Comparison of ENCODE assay signal across 1 cellular context in genomic region chr14:35826218-35826951, GRCh38.
TF ChIP-seq lines count a peak whose summit lies in the region.

Gene BRMS1L (plus strand): TSS chr14:35826338. CDS start chr14:35826517, 179 bp downstream.

TF ChIP-seq in K562, 482 proteins besides CTCF, POLR2A, EP300 and RAD21 (continued from another document and continues in another):
- TF ChIP-seq NONO (IDR thresholded peaks at IDR 0.05; ENCODE audit: low read depth in 2 of 2, low read length in 1 of 2) (0 out of 4 replicates have a peak, but pooled peaks of 1 of the 2 experiments have one; percentile 25), KLF10 (CRISPR knock-in tag; IDR thresholded peaks at IDR 0.05) (no peak), ZFX (CRISPR knock-in tag; IDR thresholded peaks at IDR 0.05) (peak; percentile 96), ZNF318 (IDR thresholded peaks at IDR 0.05; ENCODE audit: borderline replicate concordance in 1 of 2, low read depth in 1 of 2) (no peak), TCF7L2 (IDR thresholded peaks at IDR 0.05; ENCODE audit: low read depth, low read length) (no peak), DPF2 (IDR thresholded peaks at IDR 0.05) (0 out of 2 replicates have a peak, but pooled peaks have one; percentile 43), RBM34 (IDR thresholded peaks at IDR 0.05; ENCODE audit: borderline replicate concordance, insufficient read depth, low read length) (no peak), ZNF134 (CRISPR knock-in tag; conservative IDR thresholded peaks at IDR 0.05) (no peak), ETS1 (conservative IDR thresholded peaks at IDR 0.05; ENCODE audit: control insufficient read depth, low read depth, low read length) (0 out of 2 replicates have a peak, but pooled peaks have one; percentile 12), SFPQ (IDR thresholded peaks at IDR 0.05; ENCODE audit: low read depth, low read length) (no peak), HMGN3 (IDR thresholded peaks at IDR 0.05; ENCODE audit: borderline replicate concordance, extremely low read depth, insufficient read length, low read depth, low read length) (peak; percentile 59), PHF20 (IDR thresholded peaks at IDR 0.05; ENCODE audit: partially characterized antibody) (no peak), MAX (CRISPR knock-in tag; IDR thresholded peaks at IDR 0.05) (no peak), STAG1 (CRISPR knock-in tag; IDR thresholded peaks at IDR 0.05; ENCODE audit: borderline replicate concordance) (no peak), HOXB6 (CRISPR knock-in tag; IDR thresholded peaks at IDR 0.05; ENCODE audit: borderline replicate concordance) (no peak), POLR2B (IDR thresholded peaks at IDR 0.05; ENCODE audit: low read depth, partially characterized antibody) (peak; percentile 89), RBM22 (IDR thresholded peaks at IDR 0.05; ENCODE audit: low read depth, low read length, poor library complexity, severe bottlenecking) (no peak), HNRNPL (IDR thresholded peaks at IDR 0.05; ENCODE audit: low read depth, low read length) (no peak), TBL1XR1 (IDR thresholded peaks at IDR 0.05; ENCODE audit: low read length in 2 of 2) (no peak), NKRF (IDR thresholded peaks at IDR 0.05; ENCODE audit: borderline replicate concordance) (no peak), ZFP1 (CRISPR knock-in tag; IDR thresholded peaks at IDR 0.05) (no peak), CBFB (CRISPR knock-in tag; IDR thresholded peaks at IDR 0.05) (no peak), SRSF7 (optimal IDR thresholded peaks at IDR 0.05; ENCODE audit: low read depth, low read length) (no peak), RNF2 (IDR thresholded peaks at IDR 0.05) (peak; percentile 54; the same call in 1 of the 2 replicates), HNRNPUL1 (IDR thresholded peaks at IDR 0.05; ENCODE audit: low read length) (no peak), E4F1 (CRISPR knock-in tag; IDR thresholded peaks at IDR 0.05; ENCODE audit: borderline replicate concordance) (no peak), CREM (IDR thresholded peaks at IDR 0.05; ENCODE audit: low read depth) (peak; percentile 93), EP400 (IDR thresholded peaks at IDR 0.05) (peak; percentile 87), FOS (IDR thresholded peaks at IDR 0.05; ENCODE audit: extremely low read depth, insufficient read length) (peak; percentile 45), MYC (IDR thresholded peaks at IDR 0.05; ENCODE audit: low read depth, low read length) (peak; percentile 71), MYC (CRISPR knock-in tag; IDR thresholded peaks at IDR 0.05; ENCODE audit: borderline replicate concordance, low read depth) (peak; percentile 78; the same call in 1 of the 2 replicates), NFATC3 (IDR thresholded peaks at IDR 0.05) (no peak), MEF2A (IDR thresholded peaks at IDR 0.05; ENCODE audit: control insufficient read depth, low read depth, low read length) (no peak), AFF4 (CRISPR knock-in tag; IDR thresholded peaks at IDR 0.05) (peak; percentile 46; the same call in 1 of the 2 replicates), POU5F1 (IDR thresholded peaks at IDR 0.05; ENCODE audit: borderline replicate concordance, low read depth, low read length, partially characterized antibody) (no peak), MBD2 (IDR thresholded peaks at IDR 0.05; ENCODE audit: borderline replicate concordance, low read depth) (peak; percentile 68; the same call in 1 of the 2 replicates), ZZZ3 (IDR thresholded peaks at IDR 0.05) (no peak), EHMT2 (IDR thresholded peaks at IDR 0.05) (no peak), SPI1 (IDR thresholded peaks at IDR 0.05; ENCODE audit: borderline replicate concordance, low read depth, low read length) (no peak), ZNF212 (CRISPR knock-in tag; IDR thresholded peaks at IDR 0.05) (no peak)
